ENCODE assay signal across 15 cellular contexts in genomic region chr9:20125721-20126120, GRCh38.
"Had no signal": no experiment of that assay in that cellular context is flagged by ENCODE, and none has a peak within 500 bp of the region (broad histone marks: within the 10 kb centered on the region; RNA-seq: fewer than 3 reads in every experiment).

No MANE protein-coding gene starts in this region.

- H3K27ac ChIP-seq: gastroesophageal sphincter, pancreas, stomach had no signal

- H3K9me3 Mint-ChIP-seq: activated CD4-positive, alpha-beta memory T cell treated with anti-CD3 and anti-CD28 coated beads for 36 hours; activated naive CD4-positive, alpha-beta T cell treated with anti-CD3 and anti-CD28 coated beads, Interleukin-2, amount 50 U/mL, for 72 hours had no signal

- H3K4me3 ChIP-seq: gastroesophageal sphincter, pancreas, stomach had no signal

- ATAC-seq: activated naive CD4-positive, alpha-beta T cell treated with anti-CD3 and anti-CD28 coated beads, Interleukin-2, amount 50 U/mL, for 72 hours; activated T-cell treated with anti-CD3 and anti-CD28 coated beads, Interleukin-2, amount 50 U/mL, for 4 hours; gastroesophageal sphincter; left ventricle myocardium superior; pancreas had no signal

- H3K36me3 ChIP-seq: gastroesophageal sphincter, pancreas, stomach had no signal

- DNase-seq: activated CD4-positive, alpha-beta memory T cell treated with anti-CD3 and anti-CD28 coated beads for 36 hours; activated CD4-positive, alpha-beta T cell treated with anti-CD3 and anti-CD28 coated beads for 1 hour; activated effector memory CD4-positive, alpha-beta T cell treated with anti-CD3 and anti-CD28 coated beads, Interleukin-2, amount 50 U/mL, for 16 hours; activated T-cell treated with anti-CD3 and anti-CD28 coated beads, Interleukin-2, amount 50 U/mL, for 4 hours; amygdala; effector memory CD4-positive, alpha-beta T cell; left ventricle myocardium superior; mesenchymal stem cell; pancreas; stimulated activated CD4-positive, alpha-beta T cell treated with anti-CD3 and anti-CD28 coated beads, Interleukin-15, amount 100 ng/mL, for 24 hours; stimulated activated CD4-positive, alpha-beta T cell treated with anti-CD3 and anti-CD28 coated beads, Interleukin-4, amount 100 ng/mL, for 4 hours; stomach had no signal

- H3K27ac Mint-ChIP-seq: activated CD4-positive, alpha-beta memory T cell treated with anti-CD3 and anti-CD28 coated beads for 36 hours; activated naive CD4-positive, alpha-beta T cell treated with anti-CD3 and anti-CD28 coated beads, Interleukin-2, amount 50 U/mL, for 72 hours had no signal

- H3K4me3 Mint-ChIP-seq: activated CD4-positive, alpha-beta memory T cell treated with anti-CD3 and anti-CD28 coated beads for 36 hours; activated T-cell treated with anti-CD3 and anti-CD28 coated beads, Interleukin-2, amount 50 U/mL, for 4 hours; brain had no signal

- H3K27me3 Mint-ChIP-seq: activated CD4-positive, alpha-beta memory T cell treated with anti-CD3 and anti-CD28 coated beads for 36 hours had no signal

- H3K36me3 Mint-ChIP-seq: activated CD4-positive, alpha-beta memory T cell treated with anti-CD3 and anti-CD28 coated beads for 36 hours; activated naive CD4-positive, alpha-beta T cell treated with anti-CD3 and anti-CD28 coated beads, Interleukin-2, amount 50 U/mL, for 72 hours; brain had no signal

- H3K9me3 ChIP-seq: gastroesophageal sphincter, pancreas, stomach had no signal
